11 cellular contexts compared by ENCODE assay signal in genomic region chr7:44824894-44825526, GRCh38. TPM values are rescaled to one million over a fixed set of nuclear protein-coding genes. Genes with fewer than 3 reads are reported as not detected.
DNase-seq lines count a peak whose midpoint lies in the region; ATAC-seq and TF ChIP-seq lines count a peak whose summit lies in the region.
"Had no signal": no experiment of that assay in that cellular context is flagged by ENCODE, and none has a peak within 500 bp of the region (broad histone marks: within the 10 kb centered on the region; RNA-seq: fewer than 3 reads in every experiment).

No MANE protein-coding gene starts in this region.

- H3K4me1 ChIP-seq in CD8-positive, alpha-beta memory T cell (ENCODE audit: insufficient read depth, low read length), result no peaks in the 10 kb centered on the region
- H3K4me1 ChIP-seq in IMR-90 (ENCODE audit: control insufficient read depth, insufficient read depth, low read length) (no peaks in the 10 kb centered on the region), adipocyte (ENCODE audit: control insufficient read depth, insufficient read depth, low read length) (no peaks in the 10 kb centered on the region), prostate gland (replicated peaks) (no peaks in the 10 kb centered on the region)

- H2BK5ac ChIP-seq in IMR-90 (ENCODE audit: low read depth, low read length, poor library complexity, severe bottlenecking), result no peak overlapping the region

- no peak overlapping the region for H2AK9ac ChIP-seq in IMR-90 (replicated peaks; ENCODE audit: low read depth, low read length, poor library complexity)

- intact Hi-C loops in IMR-90 (cut with micrococcal nuclease), result no loop called here
- intact Hi-C loops in prostate gland (cut with DNase I), result no loop called here

- no peak overlapping the region for H3K14ac ChIP-seq in IMR-90 (replicated peaks; ENCODE audit: low read depth, low read length)

- no peak overlapping the region for H2AK5ac ChIP-seq in IMR-90 (ENCODE audit: low read depth, low read length)

- no peak overlapping the region for H2BK120ac ChIP-seq in IMR-90 (ENCODE audit: low read depth, low read length)

- TF ChIP-seq CTCF in IMR-90 (conservative IDR thresholded peaks at IDR 0.05; ENCODE audit: low read depth, low read length) (no peak), brain microvascular endothelial cell (IDR thresholded peaks at IDR 0.05; ENCODE audit: low read depth, low read length, missing control alignments) (no peak), prostate gland (IDR thresholded peaks at IDR 0.05) (no peak)

- no peak overlapping the region for H4K5ac ChIP-seq in IMR-90 (ENCODE audit: low read depth, low read length)

- H4K20me1 ChIP-seq in IMR-90 (ENCODE audit: insufficient read depth, low read length), result no peaks in the 10 kb centered on the region

- no peaks in the 10 kb centered on the region for H3K9me3 ChIP-seq in CD8-positive, alpha-beta memory T cell (ENCODE audit: low read length)
- H3K9me3 ChIP-seq in IMR-90 (ENCODE audit: control insufficient read depth, insufficient read depth, low read length) (no peaks in the 10 kb centered on the region), adipocyte (ENCODE audit: control insufficient read depth, low read length) (no peaks in the 10 kb centered on the region), prostate gland (no peaks in the 10 kb centered on the region)

- no peak overlapping the region for H3K4ac ChIP-seq in IMR-90 (ENCODE audit: low read depth, low read length)

- peak overlapping the region in 7 of 8 donors; percentile 4 to 89 (median 45) for H3K27ac Mint-ChIP-seq in CD8-positive, alpha-beta memory T cell
- peak overlapping the region; percentile 32 to 88 (median 70) for H3K27ac Mint-ChIP-seq in naive thymus-derived CD8-positive, alpha-beta T cell

- no peak overlapping the region for H4K91ac ChIP-seq in IMR-90 (ENCODE audit: insufficient read depth, low read depth, low read length)

- dilution Hi-C loops in IMR-90 (cut with HindIII; ENCODE audit: low sequenced_read_pairs, unreplicated experiment), result no loop called here

- H3K9ac ChIP-seq in IMR-90 (ENCODE audit: low read depth, low read length) (no peak overlapping the region), adipocyte (ENCODE audit: low read length) (no peak overlapping the region)

- H3K4me2 ChIP-seq in IMR-90 (ENCODE audit: low read depth, low read length), result no peak overlapping the region

- H3K9me1 ChIP-seq in IMR-90 (ENCODE audit: insufficient read depth, low read length), result 0 out of 2 replicates have a peak, but pooled peaks cover 12% of the 10 kb centered on the region

- in situ Hi-C loops in IMR-90 (cut with MboI; ENCODE audit: low sequenced_read_pairs), result no loop called here
- in situ Hi-C loops in brain microvascular endothelial cell (cut with HindIII; ENCODE audit: low pct_ligation_motif_present, low sequenced_read_pairs), result no loop called here

- CTCF ChIA-PET in CD8-positive, alpha-beta memory T cell (lab: Charles Lee), result interaction anchor here (1.1 to 2.0 kb wide), 2 partner anchors 23 to 26 kb away, joined by 3 to 4 read pairs; partner anchors contain the start of gene H2AZ2
- CTCF ChIA-PET in IMR-90 (lab: Yijun Ruan, JAX), result no interaction called here

- no peak overlapping the region for H3K23ac ChIP-seq in IMR-90 (ENCODE audit: low read depth, low read length)

- no peaks in the 10 kb centered on the region for H3K9me3 Mint-ChIP-seq in CD8-positive, alpha-beta memory T cell
- H3K9me3 Mint-ChIP-seq in naive thymus-derived CD8-positive, alpha-beta T cell, result no peaks in the 10 kb centered on the region

- H3K4me3 Mint-ChIP-seq in CD8-positive, alpha-beta memory T cell, result peak overlapping the region in 1 of 7 donors; percentile 9
- H3K4me3 Mint-ChIP-seq in naive thymus-derived CD8-positive, alpha-beta T cell, result no peak overlapping the region

- WGBS in IMR-90 (ENCODE audit: extremely low coverage in 2 of 2, insufficient read length in 1 of 2), 2 experiments, result 70% methylated on average over 2 of the region's 2 CpGs; no CpG with 5 or more reads in 1 of the 2 experiments
- 71% methylated on average over 2 of the region's 2 CpGs for WGBS in prostate gland

- H3K36me3 Mint-ChIP-seq in CD8-positive, alpha-beta memory T cell, result peaks cover 0 to 40% (median 2%) of the 10 kb centered on the region in 3 donors
- H3K36me3 Mint-ChIP-seq in naive thymus-derived CD8-positive, alpha-beta T cell, result peaks cover 0 to 43% (median 7%) of the 10 kb centered on the region in 3 donors

- H2BK20ac ChIP-seq in IMR-90 (ENCODE audit: low read depth, low read length), result no peak overlapping the region

- no peak overlapping the region for H2AFZ ChIP-seq in IMR-90 (replicated peaks; ENCODE audit: low read length, poor library complexity)

- peaks cover 9 to 16% (median 11%) of the 10 kb centered on the region in 3 donors for H3K4me1 Mint-ChIP-seq in CD8-positive, alpha-beta memory T cell
- peaks cover 0 to 21% (median 6%) of the 10 kb centered on the region in 4 donors for H3K4me1 Mint-ChIP-seq in naive thymus-derived CD8-positive, alpha-beta T cell

- no peak overlapping the region for H3K27ac ChIP-seq in CD8-positive, alpha-beta memory T cell (ENCODE audit: low read depth, low read length)
- no peak overlapping the region for H3K27ac ChIP-seq in IMR-90 (ENCODE audit: insufficient read depth, low read length)
- H3K27ac ChIP-seq in brain microvascular endothelial cell, result no peak overlapping the region
- H3K27ac ChIP-seq in prostate gland, result no peak overlapping the region

- no peak for TF ChIP-seq POLR2A in IMR-90 (IDR thresholded peaks at IDR 0.05; ENCODE audit: low read depth, low read length)
- TF ChIP-seq POLR2A in prostate gland (IDR thresholded peaks at IDR 0.05), result no peak

- no TSS peak for BruUV-seq in IMR-90 (replicated peaks; lab: Mats Ljungman, UMichigan)

- H3K36me3 ChIP-seq in CD8-positive, alpha-beta memory T cell (ENCODE audit: insufficient read depth, low read length), result peaks cover 13% of the 10 kb centered on the region
- H3K36me3 ChIP-seq in IMR-90 (ENCODE audit: control insufficient read depth, insufficient read depth, low read length) (peaks cover 6% of the 10 kb centered on the region), adipocyte (ENCODE audit: control insufficient read depth, insufficient read depth, low read length, severe bottlenecking) (peaks cover 17% of the 10 kb centered on the region), brain microvascular endothelial cell (replicated peaks) (peaks cover 10% of the 10 kb centered on the region), prostate gland (no peaks in the 10 kb centered on the region)

- no peak overlapping the region for H3K18ac ChIP-seq in IMR-90 (ENCODE audit: low read depth, low read length)

- H3K27me3 ChIP-seq in CD8-positive, alpha-beta memory T cell (ENCODE audit: insufficient read depth, low read length, poor library complexity, severe bottlenecking), result no peaks in the 10 kb centered on the region
- no peaks in the 10 kb centered on the region for H3K27me3 ChIP-seq in IMR-90 (ENCODE audit: control insufficient read depth, insufficient read depth, low read length)
- no peaks in the 10 kb centered on the region for H3K27me3 ChIP-seq in adipocyte (replicated peaks; ENCODE audit: control insufficient read depth, insufficient read depth, low read length)
- H3K27me3 ChIP-seq in brain microvascular endothelial cell (replicated peaks), result no peaks in the 10 kb centered on the region
- no peaks in the 10 kb centered on the region for H3K27me3 ChIP-seq in prostate gland (replicated peaks; ENCODE audit: insufficient read depth)

- no peak for DNase-seq in CD8-positive, alpha-beta memory T cell
- DNase-seq in IMR-90 (peak; percentile 16), adipocyte (ENCODE audit: low read depth) (peak; percentile 14), brain microvascular endothelial cell (no peak), prostate gland (ENCODE audit: low spot score) (no peak), NOMO-1 treated with dmso at 0.1 percent for 144 hours (lab: John Stamatoyannopoulos, UW; ENCODE audit: unreplicated experiment) (no peak), superior temporal gyrus (ENCODE audit: extremely low spot score) (no peak)
- DNase-seq in naive thymus-derived CD8-positive, alpha-beta T cell, result no peak
- DNase-seq: H7, NCI-H187, SHP77 treated with DMSO at 0.1 percent for 48 hours had no signal

- POLR2A ChIA-PET in CD8-positive, alpha-beta memory T cell (lab: Charles Lee), result interaction anchor here (1.4 kb wide), 1 partner anchor 26 kb away, joined by 3 read pairs; no protein-coding TSS in a partner anchor
- POLR2A ChIA-PET in IMR-90 (lab: Charles Lee; ENCODE audit: unreplicated experiment), result no interaction called here
- POLR2A ChIA-PET in naive thymus-derived CD8-positive, alpha-beta T cell (lab: Charles Lee), result no interaction called here

- no peak overlapping the region for H4K8ac ChIP-seq in IMR-90 (ENCODE audit: low read depth in 2 of 2, low read length in 2 of 2)

- ATAC-seq in IMR-90 (ENCODE audit: low read depth), result peak; percentile 44; the same call in 1 of the 2 replicates
- ATAC-seq in naive thymus-derived CD8-positive, alpha-beta T cell, result peak; percentile 20 to 25

- no peak overlapping the region for H3K56ac ChIP-seq in IMR-90 (ENCODE audit: extremely low read depth, insufficient read depth, low read length)

- no peak overlapping the region for H2BK15ac ChIP-seq in IMR-90 (ENCODE audit: low read depth, low read length)

- peaks cover 7 to 14% of the 10 kb centered on the region in 2 experiments; a peak in 3 of 4 replicates for H3K79me1 ChIP-seq in IMR-90 (ENCODE audit: low read depth in 1 of 2, low read length in 2 of 2)

- no peak overlapping the region for H3K4me3 ChIP-seq in CD8-positive, alpha-beta memory T cell (ENCODE audit: low read length)
- H3K4me3 ChIP-seq in IMR-90 (ENCODE audit: insufficient read depth, low read depth, low read length) (no peak overlapping the region), adipocyte (ENCODE audit: low read length) (no peak overlapping the region), brain microvascular endothelial cell (ENCODE audit: low read depth, low read length) (no peak overlapping the region), prostate gland (no peak overlapping the region)

- no peak for TF ChIP-seq RAD21 in IMR-90 (IDR thresholded peaks at IDR 0.05; ENCODE audit: low read length)

- H3K27me3 Mint-ChIP-seq in CD8-positive, alpha-beta memory T cell, result no peaks in the 10 kb centered on the region
- no peaks in the 10 kb centered on the region for H3K27me3 Mint-ChIP-seq in naive thymus-derived CD8-positive, alpha-beta T cell

RNA-seq across cellular contexts. Expression of gene H2AZ2, which starts 22.9 kb away (rescaled TPM):
- 100 to 1,000 TPM; 243 to 244 TPM for total RNA-seq in CD8-positive, alpha-beta memory T cell
- 273 TPM for polyA plus RNA-seq in CD8-positive, alpha-beta memory T cell
- total RNA-seq in IMR-90 (2012; rRNA removed), result 162 and 230 TPM in 2 replicates
- 135 and 156 TPM in 2 replicates for polyA plus RNA-seq in IMR-90 (2012; rRNA removed)
- polyA plus RNA-seq in IMR-90 (2012; cell fraction: cytosol; rRNA removed), result 141 and 213 TPM in 2 replicates
- polyA plus RNA-seq in IMR-90 (2012; cell fraction: nucleus; rRNA removed; ENCODE audit: low replicate concordance), result 57.3 and 81.6 TPM in 2 replicates
- total RNA-seq in naive thymus-derived CD8-positive, alpha-beta T cell, result 100 to 1,000 TPM; 156 to 164 TPM
- polyA plus RNA-seq in naive thymus-derived CD8-positive, alpha-beta T cell, result 100 to 1,000 TPM; 236 to 254 (median 247) TPM
- 100 to 1,000 TPM; 111 to 146 TPM for total RNA-seq in prostate gland

RNA-seq across cellular contexts. Expression of gene PPIA, which starts 28.5 kb away (rescaled TPM):
- total RNA-seq in CD8-positive, alpha-beta memory T cell, result 1,000 to 10,000 TPM; 3,369 to 3,448 TPM
- polyA plus RNA-seq in CD8-positive, alpha-beta memory T cell, result 3,693 TPM
- 3,396 and 3,430 TPM in 2 replicates for total RNA-seq in IMR-90 (2012; rRNA removed)
- 4,788 and 4,883 TPM in 2 replicates for polyA plus RNA-seq in IMR-90 (2012; rRNA removed)
- polyA plus RNA-seq in IMR-90 (2012; cell fraction: cytosol; rRNA removed), result 3,102 and 3,821 TPM in 2 replicates
- 630 and 1,845 TPM in 2 replicates for polyA plus RNA-seq in IMR-90 (2012; cell fraction: nucleus; rRNA removed; ENCODE audit: low replicate concordance)
- 100 to 1,000 TPM; 673 to 688 TPM for total RNA-seq in naive thymus-derived CD8-positive, alpha-beta T cell
- 1,000 to 10,000 TPM; 3,578 to 3,931 (median 3,619) TPM for polyA plus RNA-seq in naive thymus-derived CD8-positive, alpha-beta T cell
- 1,000 to 10,000 TPM in 1 of 2 donors, 100 to 1,000 TPM in 1; 957 to 1,544 TPM for total RNA-seq in prostate gland

Comparison
In these comparisons a context has a peak if more than half of its experiments do, and no peak if none do; other contexts are left out.
1. DNase-seq: peak in IMR-90 (single experiment) and adipocyte (single experiment); none in CD8-positive, alpha-beta memory T cell (0 of 5), naive thymus-derived CD8-positive, alpha-beta T cell (0 of 10), brain microvascular endothelial cell (single experiment), prostate gland (single experiment), NOMO-1 treated with dmso at 0.1 percent for 144 hours (single experiment) and superior temporal gyrus (single experiment).